ENCODE assay signal across 9 cellular contexts in genomic region chr4:24988776-24989175, GRCh38. TPM values are rescaled to one million over a fixed set of nuclear protein-coding genes. Genes with fewer than 3 reads are reported as not detected.
A peak's percentile ranks its signal among the peaks of the same experiment; 100 is the strongest.
DNase-seq lines count a peak whose midpoint lies in the region; ATAC-seq and TF ChIP-seq lines count a peak whose summit lies in the region.
"Had no signal": no experiment of that assay in that cellular context is flagged by ENCODE, and none has a peak within 500 bp of the region (broad histone marks: within the 10 kb centered on the region; RNA-seq: fewer than 3 reads in every experiment).

No MANE protein-coding gene starts in this region.

- H3K27me3 ChIP-seq in iPS-20b (ENCODE audit: insufficient read depth, low read length) = no peaks in the 10 kb centered on the region

- H3K4me3 Mint-ChIP-seq in naive thymus-derived CD8-positive, alpha-beta T cell = no peak overlapping the region

- no peak overlapping the region for H3K27ac Mint-ChIP-seq in naive thymus-derived CD8-positive, alpha-beta T cell

- no peak for ATAC-seq in HG02678 (IDR thresholded peaks at IDR 0.05; ENCODE audit: unreplicated experiment)
- no peak for ATAC-seq in naive thymus-derived CD8-positive, alpha-beta T cell

- H3K4me3 ChIP-seq in AG10803 (ENCODE audit: low read length) = no peak overlapping the region
- H3K4me3 ChIP-seq in WI38 (ENCODE audit: low read depth, low read length) = no peak overlapping the region
- peak overlapping the region; percentile 32; the same call in 1 of the 2 replicates for H3K4me3 ChIP-seq in iPS-20b (ENCODE audit: low read length)

- H3K36me3 Mint-ChIP-seq in naive thymus-derived CD8-positive, alpha-beta T cell = no peaks in the 10 kb centered on the region

- POLR2A ChIA-PET in naive thymus-derived CD8-positive, alpha-beta T cell (lab: Charles Lee) = no interaction called here

- H3K4me1 Mint-ChIP-seq in naive thymus-derived CD8-positive, alpha-beta T cell = peaks cover 0 to 2% (median 0%) of the 10 kb centered on the region in 4 donors

- no peak overlapping the region for H3K9ac ChIP-seq in iPS-20b (ENCODE audit: low read depth, low read length)

- H3K27ac ChIP-seq in iPS-20b (ENCODE audit: low read length) = no peak overlapping the region

- H3K9me3 Mint-ChIP-seq in naive thymus-derived CD8-positive, alpha-beta T cell = peaks cover 0 to 4% (median 0%) of the 10 kb centered on the region in 9 donors

- TF ChIP-seq CTCF in AG10803 (conservative IDR thresholded peaks at IDR 0.05; ENCODE audit: low read length) (peak; percentile 75), WI38 (IDR thresholded peaks at IDR 0.05; ENCODE audit: low read depth, low read length) (peak; percentile 66)

- H3K4me1 ChIP-seq in iPS-20b (ENCODE audit: insufficient read depth, low read length) = peaks cover 4% of the 10 kb centered on the region; the same call in 1 of the 2 replicates

- peaks cover 0 to 10% (median 6%) of the 10 kb centered on the region in 5 donors for H3K27me3 Mint-ChIP-seq in naive thymus-derived CD8-positive, alpha-beta T cell

- H3K9me3 ChIP-seq in iPS-20b (ENCODE audit: insufficient read depth, low read depth, low read length) = no peaks in the 10 kb centered on the region

- no peaks in the 10 kb centered on the region for H3K36me3 ChIP-seq in iPS-20b (ENCODE audit: insufficient read depth, low read depth, low read length)

- DNase-seq in AG10803 (ENCODE audit: low read depth) = peak; percentile 58
- peak; percentile 53 for DNase-seq in HT-29 (ENCODE audit: low spot score)
- no peak for DNase-seq in naive thymus-derived CD8-positive, alpha-beta T cell
- DNase-seq in NCI-H2227 (lab: John Stamatoyannopoulos, UW; ENCODE audit: unreplicated experiment) = no peak
- no peak for DNase-seq in occipital lobe (lab: John Stamatoyannopoulos, UW)

RNA-seq across cellular contexts. Expression of gene LGI2, which starts 42.0 kb away (rescaled TPM):
- not detected in 2 replicates for total RNA-seq in HT-29 (2014; rRNA removed; shearing (Covaris generic))
- total RNA-seq in naive thymus-derived CD8-positive, alpha-beta T cell = not detected
- not detected for polyA plus RNA-seq in naive thymus-derived CD8-positive, alpha-beta T cell
- 1.7 TPM for total RNA-seq in occipital lobe
- total RNA-seq: mononuclear cell had no signal

Comparison
In these comparisons a context has a peak if more than half of its experiments do, and no peak if none do; other contexts are left out.
1. DNase-seq: peak in AG10803 (single experiment) and HT-29 (single experiment); none in naive thymus-derived CD8-positive, alpha-beta T cell (0 of 10), NCI-H2227 (single experiment) and occipital lobe (single experiment).